Comparison of ENCODE assay signal across 6 cellular contexts in the genomic region with DNA sequence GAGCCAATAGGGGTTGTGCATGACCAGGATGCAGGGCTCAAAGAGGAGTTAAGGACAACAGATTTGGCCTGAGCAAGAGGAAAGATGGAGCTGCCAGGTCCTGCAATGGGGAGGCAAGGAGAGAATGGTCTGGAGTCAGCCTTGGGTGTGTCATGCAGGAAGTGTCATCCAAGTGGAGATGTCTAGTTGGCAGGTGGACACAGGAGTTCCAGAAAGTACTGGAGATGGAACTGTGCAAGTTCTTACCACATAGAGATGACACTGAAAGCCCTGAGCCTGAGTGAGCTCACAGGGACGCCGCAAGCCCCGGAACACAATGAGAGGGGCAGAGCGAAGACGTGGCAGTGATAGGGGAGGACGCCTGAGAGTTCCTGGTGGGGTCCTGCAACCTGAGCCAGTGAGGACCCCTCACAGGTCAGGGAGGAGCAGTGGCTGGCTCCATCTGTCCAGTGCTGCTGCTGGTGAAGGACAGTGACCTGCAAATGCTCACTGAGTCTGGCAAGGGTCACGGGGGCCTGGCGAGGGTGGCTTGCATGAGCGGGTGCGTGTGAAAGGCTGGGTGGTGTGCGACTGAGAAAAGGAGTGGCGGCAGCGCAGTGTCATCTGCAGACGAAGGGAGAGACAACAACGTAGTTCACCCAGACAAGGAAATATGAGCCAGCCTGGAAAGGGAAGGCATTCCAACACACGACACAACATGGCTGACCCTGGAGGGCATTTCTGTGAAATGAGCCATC. TPM values are rescaled to one million over a fixed set of nuclear protein-coding genes. Genes with fewer than 3 reads are reported as not detected.
"Had no signal": no experiment of that assay in that cellular context is flagged by ENCODE, and none has a peak within 500 bp of the region (broad histone marks: within the 10 kb centered on the region; RNA-seq: fewer than 3 reads in every experiment).

No MANE protein-coding gene starts in this region.

RNA-seq across cellular contexts. Expression of a gene that starts 23.5 kb away (rescaled TPM):
- total RNA-seq: activated CD8-positive, alpha-beta memory T cell treated with anti-CD3 and anti-CD28 coated beads, Interleukin-2, amount 10 ng/mL, durations not matched to agents 7 days and 5 days; skeletal muscle tissue had no signal

RNA-seq across cellular contexts. Expression of a gene that starts 50.2 kb away (rescaled TPM):
- total RNA-seq: activated CD8-positive, alpha-beta T cell treated with anti-CD3 and anti-CD28 coated beads, Interleukin-2, amount 10 ng/mL, durations not matched to agents 7 days and 5 days; esophagus muscularis mucosa; left cardiac atrium; skeletal muscle tissue; upper lobe of right lung had no signal
